In genomic region chr10:69757553-69758309, GRCh38 we compare ENCODE assay signal across 11 cellular contexts. TPM values are rescaled to one million over a fixed set of nuclear protein-coding genes. Genes with fewer than 3 reads are reported as not detected.
A peak's percentile ranks its signal among the peaks of the same experiment; 100 is the strongest.
DNase-seq lines count a peak whose midpoint lies in the region; ATAC-seq and TF ChIP-seq lines count a peak whose summit lies in the region.
"Had no signal": no experiment of that assay in that cellular context is flagged by ENCODE, and none has a peak within 500 bp of the region (broad histone marks: within the 10 kb centered on the region; RNA-seq: fewer than 3 reads in every experiment).

No MANE protein-coding gene starts in this region.

- ATAC-seq in GM19023 (IDR thresholded peaks at IDR 0.05; ENCODE audit: unreplicated experiment) (no peak), HG03457 (IDR thresholded peaks at IDR 0.05; ENCODE audit: unreplicated experiment) (no peak)
- ATAC-seq in stimulated activated naive B cell treated with anti-CD40 and anti-IgM and Interleukin-4, amounts not matched to agents 10 μg/mL and 1 μg/mL and 100 μg/mL, for 72 hours (replicated peaks): no peak
- ATAC-seq: natural killer cell treated with Interleukin-12 subunit alpha and Interleukin-12 subunit beta and Interleukin-15 and Interleukin-18, amount 100 ng/mL, for 72 hours had no signal

- no peaks in the 10 kb centered on the region for H3K4me1 Mint-ChIP-seq in stimulated activated naive B cell treated with anti-CD40 and anti-IgM and Interleukin-4, amounts not matched to agents 10 μg/mL and 1 μg/mL and 100 μg/mL, for 72 hours

- peak; percentile 61 for DNase-seq in AG09319 (ENCODE audit: extremely low read depth, low read depth)
- DNase-seq in LHCN-M2 (ENCODE audit: low read depth): peak; percentile 28
- peak; percentile 53 for DNase-seq in cerebellar cortex (ENCODE audit: low spot score)
- DNase-seq in lung microvascular endothelial cell (ENCODE audit: low read depth in 2 of 2): peak; percentile 67 to 68
- no peak for DNase-seq in stimulated activated naive B cell treated with anti-CD40 and anti-IgM and Interleukin-4, amounts not matched to agents 10 μg/mL and 1 μg/mL and 100 μg/mL, for 72 hours
- no peak for DNase-seq in OCI-LY7 (ENCODE audit: low spot score)

- intact Hi-C loops in OCI-LY7 (cut with micrococcal nuclease; ENCODE audit: unreplicated experiment): no loop called here

- POLR2A ChIA-PET in OCI-LY7 (lab: Charles Lee): no interaction called here

- no peaks in the 10 kb centered on the region for H3K79me2 ChIP-seq in OCI-LY7 (ENCODE audit: insufficient read depth, low read depth, low read length)

- H3K9me3 Mint-ChIP-seq in stimulated activated naive B cell treated with anti-CD40 and anti-IgM and Interleukin-4, amounts not matched to agents 10 μg/mL and 1 μg/mL and 100 μg/mL, for 72 hours: peaks cover 0 to 3% of the 10 kb centered on the region in 2 donors
- H3K9me3 Mint-ChIP-seq: natural killer cell treated with Interleukin-12 subunit alpha and Interleukin-12 subunit beta and Interleukin-15 and Interleukin-18, amount 100 ng/mL, for 72 hours had no signal

- H3K27me3 Mint-ChIP-seq in stimulated activated naive B cell treated with anti-CD40 and anti-IgM and Interleukin-4, amounts not matched to agents 10 μg/mL and 1 μg/mL and 100 μg/mL, for 72 hours: peaks cover 9 to 14% of the 10 kb centered on the region in 2 donors

- CTCF ChIA-PET in OCI-LY7 (lab: Charles Lee; ENCODE audit: unreplicated experiment): no interaction called here

- H3K36me3 ChIP-seq in OCI-LY7 (ENCODE audit: insufficient read depth, low read length): no peaks in the 10 kb centered on the region
- H3K36me3 ChIP-seq: HAP-1 had no signal

- no peaks in the 10 kb centered on the region for H3K4me1 ChIP-seq in OCI-LY7 (ENCODE audit: insufficient read depth, low read length, poor library complexity, severe bottlenecking)
- H3K4me1 ChIP-seq: HAP-1 had no signal

- no peak overlapping the region for H3K4me2 ChIP-seq in OCI-LY7 (ENCODE audit: low read length)

- no peaks in the 10 kb centered on the region for H3K9me2 ChIP-seq in OCI-LY7 (ENCODE audit: insufficient read depth, low read length)

- no peak overlapping the region for H2AFZ ChIP-seq in OCI-LY7 (ENCODE audit: low read length)

- H3K27ac Mint-ChIP-seq in stimulated activated naive B cell treated with anti-CD40 and anti-IgM and Interleukin-4, amounts not matched to agents 10 μg/mL and 1 μg/mL and 100 μg/mL, for 72 hours: no peak overlapping the region
- H3K27ac Mint-ChIP-seq: natural killer cell treated with Interleukin-12 subunit alpha and Interleukin-12 subunit beta and Interleukin-15 and Interleukin-18, amount 100 ng/mL, for 72 hours had no signal

- no peak overlapping the region for H3K4me3 Mint-ChIP-seq in stimulated activated naive B cell treated with anti-CD40 and anti-IgM and Interleukin-4, amounts not matched to agents 10 μg/mL and 1 μg/mL and 100 μg/mL, for 72 hours
- H3K4me3 Mint-ChIP-seq: natural killer cell treated with Interleukin-12 subunit alpha and Interleukin-12 subunit beta and Interleukin-15 and Interleukin-18, amount 100 ng/mL, for 72 hours had no signal

- no peak overlapping the region for H3K27ac ChIP-seq in OCI-LY7 (ENCODE audit: low read depth, low read length, poor library complexity, severe bottlenecking)

- H4K20me1 ChIP-seq in OCI-LY7 (ENCODE audit: insufficient read depth, low read length): no peaks in the 10 kb centered on the region

- no TSS peak for BruUV-seq in OCI-LY7 (replicated peaks; lab: Mats Ljungman, UMichigan)

- H3K4me3 ChIP-seq in OCI-LY7 (ENCODE audit: low read depth, low read length, poor library complexity, severe bottlenecking): no peak overlapping the region
- H3K4me3 ChIP-seq: HAP-1 had no signal

- TF ChIP-seq CTCF in AG09319 (IDR thresholded peaks at IDR 0.05; ENCODE audit: low read depth, low read length): no peak
- no peak for TF ChIP-seq CTCF in OCI-LY7 (conservative IDR thresholded peaks at IDR 0.05; ENCODE audit: low read length)

- H3K9me3 ChIP-seq in OCI-LY7 (ENCODE audit: low read length): no peaks in the 10 kb centered on the region
- H3K9me3 ChIP-seq: HAP-1 had no signal

- no peaks in the 10 kb centered on the region for H3K36me3 Mint-ChIP-seq in stimulated activated naive B cell treated with anti-CD40 and anti-IgM and Interleukin-4, amounts not matched to agents 10 μg/mL and 1 μg/mL and 100 μg/mL, for 72 hours
- H3K36me3 Mint-ChIP-seq: natural killer cell treated with Interleukin-12 subunit alpha and Interleukin-12 subunit beta and Interleukin-15 and Interleukin-18, amount 100 ng/mL, for 72 hours had no signal

RNA-seq across cellular contexts. Expression of gene COL13A1, which starts 44.0 kb away (rescaled TPM):
- 1.5 and 2.6 TPM in 2 replicates for total RNA-seq in LHCN-M2 (2014; rRNA removed)
- polyA plus RNA-seq in LHCN-M2 (2012): 4.1 TPM
- 1.2 and 7.4 TPM in 2 replicates for total RNA-seq in lung microvascular endothelial cell
- 0.06 TPM in 1 of 2 replicates, not detected in the other for total RNA-seq in OCI-LY7 (2014; rRNA removed; shearing (Covaris generic))
- not detected in 2 replicates for total RNA-seq in OCI-LY7 (2022)
- total RNA-seq: activated CD8-positive, alpha-beta memory T cell treated with anti-CD3 and anti-CD28 coated beads for 36 hours; natural killer cell treated with Interleukin-12 subunit alpha and Interleukin-12 subunit beta and Interleukin-15 and Interleukin-18, amount 100 ng/mL, for 72 hours had no signal

Comparison
In these comparisons a context has a peak if more than half of its experiments do, and no peak if none do; other contexts are left out.
1. DNase-seq: peak in AG09319 (single experiment), LHCN-M2 (single experiment), cerebellar cortex (single experiment) and lung microvascular endothelial cell (2 of 2); none in stimulated activated naive B cell treated with anti-CD40 and anti-IgM and Interleukin-4, amounts not matched to agents 10 μg/mL and 1 μg/mL and 100 μg/mL, for 72 hours (single experiment) and OCI-LY7 (single experiment).